Comparison of ENCODE assay signal across 7 cellular contexts in genomic region chr3:165642761-165643432, GRCh38.
DNase-seq lines count a peak whose midpoint lies in the region; ATAC-seq and TF ChIP-seq lines count a peak whose summit lies in the region.

No MANE protein-coding gene starts in this region.

- H3K9ac ChIP-seq in SK-N-SH = peak overlapping the region; percentile 51; the same call in 1 of the 2 replicates

- TF ChIP-seq RAD21 in SK-N-SH (IDR thresholded peaks at IDR 0.05; ENCODE audit: low read length) = no peak

- no peak overlapping the region for H3K4me3 Mint-ChIP-seq in activated CD4-positive, alpha-beta memory T cell treated with anti-CD3 and anti-CD28 coated beads, Interleukin-2, amount 10 ng/mL, durations not matched to agents 7 days and 5 days

- peak in 1 of 2 experiments; percentile 73; a peak in 2 of 4 replicates for TF ChIP-seq EP300 in SK-N-SH (IDR thresholded peaks at IDR 0.05; ENCODE audit: borderline replicate concordance in 1 of 2, low read depth in 1 of 2, low read length in 1 of 2)

- H3F3A ChIP-seq in SK-N-SH (replicated peaks; ENCODE audit: insufficient read depth) = peaks cover 16% of the 10 kb centered on the region

- peaks cover 0 to 19% of the 10 kb centered on the region in 2 experiments; a peak in 2 of 4 replicates for H3K4me1 ChIP-seq in SK-N-SH (ENCODE audit: control insufficient read depth in 1 of 2, insufficient read depth in 2 of 2, low read depth in 1 of 2, low read length in 1 of 2)

- H3K9me3 Mint-ChIP-seq in activated CD4-positive, alpha-beta memory T cell treated with anti-CD3 and anti-CD28 coated beads, Interleukin-2, amount 10 ng/mL, durations not matched to agents 7 days and 5 days = peaks cover 3% of the 10 kb centered on the region

- H3K9me2 ChIP-seq in SK-N-SH = no peaks in the 10 kb centered on the region

- POLR2A ChIA-PET in SK-N-SH (lab: Yijun Ruan, JAX) = no interaction called here
- POLR2A ChIA-PET in activated CD4-positive, alpha-beta memory T cell treated with anti-CD3 and anti-CD28 coated beads, Interleukin-2, amount 10 ng/mL, durations not matched to agents 7 days and 5 days (lab: Charles Lee) = no interaction called here

- no peak for ATAC-seq in GM19463 (IDR thresholded peaks at IDR 0.05; ENCODE audit: unreplicated experiment)
- ATAC-seq in GM19324 (IDR thresholded peaks at IDR 0.05; ENCODE audit: low FRiP score, unreplicated experiment) = no peak

- H3K4me3 ChIP-seq in SK-N-SH (ENCODE audit: low read depth in 2 of 2, low read length in 1 of 2) = no peak overlapping the region; a peak in 2 of 4 replicates

- H3K36me3 ChIP-seq in SK-N-SH (replicated peaks in 1 of 2; ENCODE audit: control insufficient read depth in 1 of 2, insufficient read depth in 2 of 2, low read length in 1 of 2) = no peaks in the 10 kb centered on the region

- CTCF ChIA-PET in SK-N-SH (lab: Yijun Ruan, JAX) = interaction anchor here (1.5 kb wide), 1 partner anchor 13 kb away, joined by 4 read pairs; no protein-coding TSS in a partner anchor
- CTCF ChIA-PET in activated CD4-positive, alpha-beta memory T cell treated with anti-CD3 and anti-CD28 coated beads, Interleukin-2, amount 10 ng/mL, durations not matched to agents 7 days and 5 days (lab: Charles Lee) = no interaction called here

- no peaks in the 10 kb centered on the region for H3K79me2 ChIP-seq in SK-N-SH (ENCODE audit: insufficient read depth)

- H3K9me3 ChIP-seq in SK-N-SH = no peaks in the 10 kb centered on the region

- H3K27me3 ChIP-seq in SK-N-SH (ENCODE audit: insufficient read depth) = no peaks in the 10 kb centered on the region

- no peaks in the 10 kb centered on the region for H3K27me3 Mint-ChIP-seq in activated CD4-positive, alpha-beta memory T cell treated with anti-CD3 and anti-CD28 coated beads, Interleukin-2, amount 10 ng/mL, durations not matched to agents 7 days and 5 days

- WGBS in SK-N-SH (ENCODE audit: low lambda C conversion rate) = 15% methylated on average over 4 of the region's 4 CpGs

- H3K36me3 Mint-ChIP-seq in activated CD4-positive, alpha-beta memory T cell treated with anti-CD3 and anti-CD28 coated beads, Interleukin-2, amount 10 ng/mL, durations not matched to agents 7 days and 5 days (ENCODE audit: low read depth) = no peaks in the 10 kb centered on the region

- H3K27ac ChIP-seq in SK-N-SH (ENCODE audit: low read depth in 2 of 2, low read length in 1 of 2) = peak overlapping the region in 1 of 2 experiments; percentile 91; a peak in 2 of 4 replicates

- H3K4me2 ChIP-seq in SK-N-SH = peak overlapping the region; percentile 67

- no peaks in the 10 kb centered on the region for H4K20me1 ChIP-seq in SK-N-SH (ENCODE audit: insufficient read depth)

- DNase-seq in HT-29 (ENCODE audit: low spot score) = peak; percentile 97
- DNase-seq in SK-N-SH = no peak
- peak; percentile 97 for DNase-seq in glomerular endothelial cell (ENCODE audit: extremely low read depth, low read depth, low spot score)
- peak; percentile 54 for DNase-seq in superior temporal gyrus (ENCODE audit: extremely low spot score)
- DNase-seq in activated CD4-positive, alpha-beta memory T cell treated with anti-CD3 and anti-CD28 coated beads, Interleukin-2, amount 10 ng/mL, durations not matched to agents 7 days and 5 days = no peak

- H2AFZ ChIP-seq in SK-N-SH (ENCODE audit: low read depth) = peak overlapping the region; percentile 81

- H3K4me1 Mint-ChIP-seq in activated CD4-positive, alpha-beta memory T cell treated with anti-CD3 and anti-CD28 coated beads, Interleukin-2, amount 10 ng/mL, durations not matched to agents 7 days and 5 days = no peaks in the 10 kb centered on the region

- no peak for TF ChIP-seq CTCF in SK-N-SH (IDR thresholded peaks at IDR 0.05)

- H3K27ac Mint-ChIP-seq in activated CD4-positive, alpha-beta memory T cell treated with anti-CD3 and anti-CD28 coated beads, Interleukin-2, amount 10 ng/mL, durations not matched to agents 7 days and 5 days = no peak overlapping the region

TF ChIP-seq in SK-N-SH, 30 proteins besides CTCF, POLR2A, EP300 and RAD21 (continues in another document):
- TF ChIP-seq TCF12 (IDR thresholded peaks at IDR 0.05) (peak; percentile 76), USF1 (IDR thresholded peaks at IDR 0.05; ENCODE audit: borderline replicate concordance, low read depth) (no peak), MAX (IDR thresholded peaks at IDR 0.05; ENCODE audit: low read depth) (peak; percentile 97), FOXJ3 (CRISPR knock-in tag; IDR thresholded peaks at IDR 0.05) (no peak), FOSL2 (IDR thresholded peaks at IDR 0.05; ENCODE audit: borderline replicate concordance, low read depth) (peak; percentile 96), TAF1 (IDR thresholded peaks at IDR 0.05; ENCODE audit: borderline replicate concordance, low read depth, low read length) (no peak), PBX3 (IDR thresholded peaks at IDR 0.05) (peak; percentile 66), RCOR1 (IDR thresholded peaks at IDR 0.05; ENCODE audit: low read length) (no peak), TEAD4 (IDR thresholded peaks at IDR 0.05; ENCODE audit: borderline replicate concordance, insufficient read depth) (peak; percentile 73), SMC3 (IDR thresholded peaks at IDR 0.05; ENCODE audit: low read depth, low read length) (no peak), NRF1 (IDR thresholded peaks at IDR 0.05; ENCODE audit: low read depth, low read length) (no peak), MEF2A (IDR thresholded peaks at IDR 0.05; ENCODE audit: borderline replicate concordance, low read depth) (peak; percentile 35; the same call in 1 of the 2 replicates), FOXM1 (IDR thresholded peaks at IDR 0.05; ENCODE audit: low read depth) (no peak), SIN3A (IDR thresholded peaks at IDR 0.05; ENCODE audit: borderline replicate concordance, low read depth, low read length) (no peak; the same call in 1 of the 2 replicates), GABPA (IDR thresholded peaks at IDR 0.05; ENCODE audit: low read depth) (no peak), GATA2 (CRISPR knock-in tag; IDR thresholded peaks at IDR 0.05) (no peak), NFIC (IDR thresholded peaks at IDR 0.05; ENCODE audit: borderline replicate concordance) (peak; percentile 98), RFX5 (IDR thresholded peaks at IDR 0.05; ENCODE audit: low read length) (no peak), EZH2phosphoT487 (IDR thresholded peaks at IDR 0.05; ENCODE audit: borderline replicate concordance, low read depth) (no peak), CHD2 (IDR thresholded peaks at IDR 0.05; ENCODE audit: low read length, partially characterized antibody) (no peak), IRF3 (IDR thresholded peaks at IDR 0.05; ENCODE audit: low read depth, low read length) (no peak), POLR2AphosphoS5 (IDR thresholded peaks at IDR 0.05; ENCODE audit: low read depth, low read length) (peak; percentile 65; the same call in 1 of the 2 replicates), RXRA (IDR thresholded peaks at IDR 0.05; ENCODE audit: borderline replicate concordance, low read depth) (0 out of 2 replicates have a peak, but pooled peaks have one; percentile 30), JUND (IDR thresholded peaks at IDR 0.05) (peak; percentile 94), MXI1 (IDR thresholded peaks at IDR 0.05; ENCODE audit: low read depth, low read length) (no peak), YY1 (IDR thresholded peaks at IDR 0.05; ENCODE audit: low read depth) (no peak)

Comparison
In these comparisons a context has a peak if more than half of its experiments do, and no peak if none do; other contexts are left out.
1. DNase-seq: peak in HT-29 (single experiment), glomerular endothelial cell (single experiment) and superior temporal gyrus (single experiment); none in SK-N-SH (single experiment) and activated CD4-positive, alpha-beta memory T cell treated with anti-CD3 and anti-CD28 coated beads, Interleukin-2, amount 10 ng/mL, durations not matched to agents 7 days and 5 days (single experiment).